1 cellular context compared by ENCODE assay signal in genomic region chr6:42960243-42961019, GRCh38.
TF ChIP-seq lines count a peak whose summit lies in the region.

GNMT (plus strand) TSS chr6:42960754; CDS start chr6:42960768, 14 bp downstream.

TF ChIP-seq in HepG2, 621 proteins besides CTCF, POLR2A, EP300 and RAD21 (continued from another document and continues in another):
- no peak for TF ChIP-seq ZBTB49 (CRISPR knock-in tag; IDR thresholded peaks at IDR 0.05; ENCODE audit: borderline replicate concordance)
- TF ChIP-seq ZNF770 (CRISPR knock-in tag; IDR thresholded peaks at IDR 0.05) = peak; percentile 23; the same call in 1 of the 2 replicates
- TF ChIP-seq ZNF367 (CRISPR knock-in tag; IDR thresholded peaks at IDR 0.05; ENCODE audit: borderline replicate concordance) = no peak
- TF ChIP-seq ZMAT5 (CRISPR knock-in tag; IDR thresholded peaks at IDR 0.05; ENCODE audit: borderline replicate concordance, low read depth) = no peak
- 0 out of 2 replicates have a peak, but pooled peaks have one; percentile 31 for TF ChIP-seq ZNF468 (CRISPR knock-in tag; IDR thresholded peaks at IDR 0.05)
- TF ChIP-seq GFI1 (CRISPR knock-in tag; IDR thresholded peaks at IDR 0.05; ENCODE audit: borderline replicate concordance) = peak; percentile 52; the same call in 1 of the 2 replicates
- no peak for TF ChIP-seq ZNF670 (CRISPR knock-in tag; IDR thresholded peaks at IDR 0.05; ENCODE audit: borderline replicate concordance)
- no peak for TF ChIP-seq ZNF343 (CRISPR knock-in tag; IDR thresholded peaks at IDR 0.05)
- TF ChIP-seq ATRX (CRISPR knock-in tag; IDR thresholded peaks at IDR 0.05; ENCODE audit: borderline replicate concordance) = no peak
- peak; percentile 27 for TF ChIP-seq U2AF1 (optimal IDR thresholded peaks at IDR 0.05; ENCODE audit: low read depth, low read length)
- peak; percentile 86 for TF ChIP-seq DBP (CRISPR knock-in tag; IDR thresholded peaks at IDR 0.05; ENCODE audit: not compliant biosample characterization)
- no peak; the same call in 1 of the 2 replicates for TF ChIP-seq TCF7 (IDR thresholded peaks at IDR 0.05; ENCODE audit: low read depth)
- TF ChIP-seq ZNF362 (CRISPR knock-in tag; IDR thresholded peaks at IDR 0.05; ENCODE audit: borderline replicate concordance) = peak; percentile 37; the same call in 1 of the 2 replicates
- TF ChIP-seq DDIT3 (CRISPR knock-in tag; IDR thresholded peaks at IDR 0.05) = no peak
- peak; percentile 39; the same call in 1 of the 2 replicates for TF ChIP-seq ZNF782 (CRISPR knock-in tag; IDR thresholded peaks at IDR 0.05; ENCODE audit: borderline replicate concordance)
- no peak; the same call in 1 of the 2 replicates for TF ChIP-seq NR2C2 (CRISPR knock-in tag; IDR thresholded peaks at IDR 0.05; ENCODE audit: borderline replicate concordance)
- peak; percentile 54; the same call in 1 of the 2 replicates for TF ChIP-seq YEATS2 (CRISPR knock-in tag; IDR thresholded peaks at IDR 0.05; ENCODE audit: borderline replicate concordance)
- peak; percentile 60; the same call in 1 of the 2 replicates for TF ChIP-seq ARID5B (CRISPR knock-in tag; IDR thresholded peaks at IDR 0.05)
- no peak for TF ChIP-seq ZNF296 (CRISPR knock-in tag; conservative IDR thresholded peaks at IDR 0.05)
- no peak for TF ChIP-seq ZNF3 (CRISPR knock-in tag; IDR thresholded peaks at IDR 0.05)
- TF ChIP-seq SNAI1 (CRISPR knock-in tag; IDR thresholded peaks at IDR 0.05; ENCODE audit: borderline replicate concordance) = no peak
- TF ChIP-seq ZNF33A (CRISPR knock-in tag; IDR thresholded peaks at IDR 0.05; ENCODE audit: borderline replicate concordance) = no peak
- TF ChIP-seq ZNF44 (CRISPR knock-in tag; IDR thresholded peaks at IDR 0.05) = peak; percentile 90; the same call in 1 of the 2 replicates
- no peak for TF ChIP-seq ZNF562 (CRISPR knock-in tag; IDR thresholded peaks at IDR 0.05; ENCODE audit: borderline replicate concordance)
- no peak for TF ChIP-seq ZBTB1 (CRISPR knock-in tag; IDR thresholded peaks at IDR 0.05; ENCODE audit: borderline replicate concordance)
- TF ChIP-seq FOXJ3 (CRISPR knock-in tag; IDR thresholded peaks at IDR 0.05; ENCODE audit: borderline replicate concordance) = peak; percentile 42; the same call in 1 of the 2 replicates
- peak; percentile 95 for TF ChIP-seq ZNF598 (CRISPR knock-in tag; IDR thresholded peaks at IDR 0.05; ENCODE audit: borderline replicate concordance)
- peak; percentile 48 for TF ChIP-seq BRF2 (CRISPR knock-in tag; IDR thresholded peaks at IDR 0.05)
- TF ChIP-seq RERE (CRISPR knock-in tag; IDR thresholded peaks at IDR 0.05; ENCODE audit: low read depth) = no peak
- no peak for TF ChIP-seq XBP1 (CRISPR knock-in tag; IDR thresholded peaks at IDR 0.05)
- TF ChIP-seq NFAT5 (CRISPR knock-in tag; IDR thresholded peaks at IDR 0.05) = peak; percentile 7; the same call in 1 of the 2 replicates
